ENCODE assay signal across 1 cellular context in the genomic region with DNA sequence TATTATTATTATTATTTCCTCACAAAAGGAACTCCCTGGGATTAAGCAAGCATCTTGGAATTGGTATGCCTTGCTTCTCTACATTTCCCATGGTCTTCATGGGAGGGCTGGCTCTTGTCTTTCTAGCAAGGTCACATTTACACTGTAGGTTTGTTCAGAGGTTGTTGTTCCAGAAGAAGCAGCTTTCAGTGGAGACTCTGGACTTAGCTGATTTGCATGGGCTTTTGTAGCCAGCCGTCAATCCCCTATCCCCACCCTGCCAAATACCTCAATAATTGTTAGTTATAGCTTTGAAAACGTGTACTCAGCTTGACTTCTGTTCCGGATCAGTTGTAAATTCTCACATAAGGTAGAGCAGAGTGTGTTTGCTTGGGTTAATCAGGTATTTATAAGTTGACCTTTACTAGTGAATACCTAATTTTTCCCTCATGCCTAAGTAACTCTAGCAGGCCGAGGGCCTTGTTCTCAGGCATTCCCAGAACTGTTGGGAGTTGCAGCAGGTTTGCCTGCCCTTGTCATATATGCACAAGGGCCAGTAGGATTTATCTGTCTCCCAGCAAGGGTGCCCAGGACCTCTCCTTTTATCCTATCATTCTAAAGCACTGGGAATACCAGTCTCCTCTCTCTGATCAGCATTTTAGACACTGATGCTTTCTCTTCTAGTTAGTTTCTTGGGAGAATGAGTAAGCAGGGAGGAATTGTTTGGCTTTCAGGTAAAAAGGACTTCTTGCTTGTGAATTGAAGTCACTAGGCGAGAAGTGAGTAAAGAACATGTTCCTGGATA.
TF ChIP-seq lines count a peak whose summit lies in the region.

No MANE protein-coding gene starts in this region.

TF ChIP-seq in HepG2, 621 proteins besides CTCF, POLR2A, EP300 and RAD21 (continued from another document and continues in another):
- TF ChIP-seq, protein P1, sequence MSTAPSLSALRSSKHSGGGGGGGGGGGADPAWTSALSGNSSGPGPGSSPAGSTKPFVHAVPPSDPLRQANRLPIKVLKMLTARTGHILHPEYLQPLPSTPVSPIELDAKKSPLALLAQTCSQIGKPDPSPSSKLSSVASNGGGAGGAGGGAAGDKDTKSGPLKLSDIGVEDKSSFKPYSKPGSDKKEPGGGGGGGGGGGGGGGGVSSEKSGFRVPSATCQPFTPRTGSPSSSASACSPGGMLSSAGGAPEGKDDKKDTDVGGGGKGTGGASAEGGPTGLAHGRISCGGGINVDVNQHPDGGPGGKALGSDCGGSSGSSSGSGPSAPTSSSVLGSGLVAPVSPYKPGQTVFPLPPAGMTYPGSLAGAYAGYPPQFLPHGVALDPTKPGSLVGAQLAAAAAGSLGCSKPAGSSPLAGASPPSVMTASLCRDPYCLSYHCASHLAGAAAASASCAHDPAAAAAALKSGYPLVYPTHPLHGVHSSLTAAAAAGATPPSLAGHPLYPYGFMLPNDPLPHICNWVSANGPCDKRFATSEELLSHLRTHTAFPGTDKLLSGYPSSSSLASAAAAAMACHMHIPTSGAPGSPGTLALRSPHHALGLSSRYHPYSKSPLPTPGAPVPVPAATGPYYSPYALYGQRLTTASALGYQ (CRISPR knock-in tag; IDR thresholded peaks at IDR 0.05) = no peak; the same call in 1 of the 2 replicates
- TF ChIP-seq ZNF234 (CRISPR knock-in tag; conservative IDR thresholded peaks at IDR 0.05) = no peak
- no peak for TF ChIP-seq PLRG1 (conservative IDR thresholded peaks at IDR 0.05)
- TF ChIP-seq KDM4B (CRISPR knock-in tag; IDR thresholded peaks at IDR 0.05) = no peak
- no peak for TF ChIP-seq LCORL (IDR thresholded peaks at IDR 0.05)
- 0 out of 2 replicates have a peak, but pooled peaks have one; percentile 26 for TF ChIP-seq LCORL (CRISPR knock-in tag; IDR thresholded peaks at IDR 0.05)
- no peak for TF ChIP-seq DMAP1 (CRISPR knock-in tag; IDR thresholded peaks at IDR 0.05)
- no peak for TF ChIP-seq ZNF839 (CRISPR knock-in tag; IDR thresholded peaks at IDR 0.05; ENCODE audit: borderline replicate concordance)
- TF ChIP-seq TOE1 (CRISPR knock-in tag; IDR thresholded peaks at IDR 0.05) = no peak
- TF ChIP-seq CC2D1A (CRISPR knock-in tag; IDR thresholded peaks at IDR 0.05) = no peak
- no peak for TF ChIP-seq ZSCAN22 (CRISPR knock-in tag; IDR thresholded peaks at IDR 0.05)
- no peak for TF ChIP-seq DNMT1 (CRISPR knock-in tag; IDR thresholded peaks at IDR 0.05)
- TF ChIP-seq ZNF354B (CRISPR knock-in tag; IDR thresholded peaks at IDR 0.05) = no peak
- TF ChIP-seq FOXO1 (CRISPR knock-in tag; IDR thresholded peaks at IDR 0.05) = peak; percentile 35; the same call in 1 of the 2 replicates
- no peak for TF ChIP-seq NCOA5 (CRISPR knock-in tag; IDR thresholded peaks at IDR 0.05)
- TF ChIP-seq ZNF558 (CRISPR knock-in tag; IDR thresholded peaks at IDR 0.05; ENCODE audit: borderline replicate concordance) = no peak
- TF ChIP-seq ATF7-NPFF (CRISPR knock-in tag; IDR thresholded peaks at IDR 0.05; ENCODE audit: low read depth) = no peak
- TF ChIP-seq ZNF431 (CRISPR knock-in tag; IDR thresholded peaks at IDR 0.05; ENCODE audit: borderline replicate concordance, low read depth) = no peak
- 0 out of 2 replicates have a peak, but pooled peaks have one; percentile 28 for TF ChIP-seq ZFY (CRISPR knock-in tag; IDR thresholded peaks at IDR 0.05)
- peak; percentile 12; the same call in 1 of the 2 replicates for TF ChIP-seq FOXA3 (CRISPR knock-in tag; IDR thresholded peaks at IDR 0.05)
- no peak for TF ChIP-seq MAFK (conservative IDR thresholded peaks at IDR 0.05 in 1 of 2, IDR thresholded peaks at IDR 0.05 in 1 of 2; ENCODE audit: low read length in 2 of 2)
- no peak for TF ChIP-seq SNAPC2 (CRISPR knock-in tag; IDR thresholded peaks at IDR 0.05)
- no peak for TF ChIP-seq XBP1 (CRISPR knock-in tag; IDR thresholded peaks at IDR 0.05)
- TF ChIP-seq, protein P2, sequence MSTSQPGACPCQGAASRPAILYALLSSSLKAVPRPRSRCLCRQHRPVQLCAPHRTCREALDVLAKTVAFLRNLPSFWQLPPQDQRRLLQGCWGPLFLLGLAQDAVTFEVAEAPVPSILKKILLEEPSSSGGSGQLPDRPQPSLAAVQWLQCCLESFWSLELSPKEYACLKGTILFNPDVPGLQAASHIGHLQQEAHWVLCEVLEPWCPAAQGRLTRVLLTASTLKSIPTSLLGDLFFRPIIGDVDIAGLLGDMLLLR (CRISPR knock-in tag; IDR thresholded peaks at IDR 0.05) = no peak
- TF ChIP-seq, protein P3, sequence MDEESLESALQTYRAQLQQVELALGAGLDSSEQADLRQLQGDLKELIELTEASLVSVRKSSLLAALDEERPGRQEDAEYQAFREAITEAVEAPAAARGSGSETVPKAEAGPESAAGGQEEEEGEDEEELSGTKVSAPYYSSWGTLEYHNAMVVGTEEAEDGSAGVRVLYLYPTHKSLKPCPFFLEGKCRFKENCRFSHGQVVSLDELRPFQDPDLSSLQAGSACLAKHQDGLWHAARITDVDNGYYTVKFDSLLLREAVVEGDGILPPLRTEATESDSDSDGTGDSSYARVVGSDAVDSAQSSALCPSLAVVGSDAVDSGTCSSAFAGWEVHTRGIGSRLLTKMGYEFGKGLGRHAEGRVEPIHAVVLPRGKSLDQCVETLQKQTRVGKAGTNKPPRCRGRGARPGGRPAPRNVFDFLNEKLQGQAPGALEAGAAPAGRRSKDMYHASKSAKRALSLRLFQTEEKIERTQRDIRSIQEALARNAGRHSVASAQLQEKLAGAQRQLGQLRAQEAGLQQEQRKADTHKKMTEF (CRISPR knock-in tag; IDR thresholded peaks at IDR 0.05) = peak; percentile 35; the same call in 1 of the 2 replicates
- peak; percentile 28 for TF ChIP-seq RARA (CRISPR knock-in tag; IDR thresholded peaks at IDR 0.05)
- no peak for TF ChIP-seq SSRP1 (CRISPR knock-in tag; IDR thresholded peaks at IDR 0.05)
- no peak for TF ChIP-seq KLF9 (CRISPR knock-in tag; IDR thresholded peaks at IDR 0.05; ENCODE audit: low read depth)
- TF ChIP-seq, protein P4, sequence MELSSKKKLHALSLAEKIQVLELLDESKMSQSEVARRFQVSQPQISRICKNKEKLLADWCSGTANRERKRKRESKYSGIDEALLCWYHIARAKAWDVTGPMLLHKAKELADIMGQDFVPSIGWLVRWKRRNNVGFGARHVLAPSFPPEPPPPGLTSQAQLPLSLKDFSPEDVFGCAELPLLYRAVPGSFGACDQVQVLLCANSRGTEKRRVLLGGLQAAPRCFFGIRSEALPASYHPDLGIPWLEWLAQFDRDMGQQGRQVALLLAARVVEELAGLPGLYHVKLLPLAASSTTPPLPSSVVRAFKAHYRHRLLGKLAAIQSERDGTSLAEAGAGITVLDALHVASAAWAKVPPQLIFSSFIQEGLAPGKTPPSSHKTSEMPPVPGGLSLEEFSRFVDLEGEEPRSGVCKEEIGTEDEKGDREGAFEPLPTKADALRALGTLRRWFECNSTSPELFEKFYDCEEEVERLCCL (CRISPR knock-in tag; IDR thresholded peaks at IDR 0.05; ENCODE audit: borderline replicate concordance) = no peak
- TF ChIP-seq ZNF317 (CRISPR knock-in tag; IDR thresholded peaks at IDR 0.05) = no peak
- TF ChIP-seq EED (CRISPR knock-in tag; IDR thresholded peaks at IDR 0.05) = no peak
- TF ChIP-seq HNRNPL (IDR thresholded peaks at IDR 0.05; ENCODE audit: low read depth, low read length) = no peak
- TF ChIP-seq, protein P5, sequence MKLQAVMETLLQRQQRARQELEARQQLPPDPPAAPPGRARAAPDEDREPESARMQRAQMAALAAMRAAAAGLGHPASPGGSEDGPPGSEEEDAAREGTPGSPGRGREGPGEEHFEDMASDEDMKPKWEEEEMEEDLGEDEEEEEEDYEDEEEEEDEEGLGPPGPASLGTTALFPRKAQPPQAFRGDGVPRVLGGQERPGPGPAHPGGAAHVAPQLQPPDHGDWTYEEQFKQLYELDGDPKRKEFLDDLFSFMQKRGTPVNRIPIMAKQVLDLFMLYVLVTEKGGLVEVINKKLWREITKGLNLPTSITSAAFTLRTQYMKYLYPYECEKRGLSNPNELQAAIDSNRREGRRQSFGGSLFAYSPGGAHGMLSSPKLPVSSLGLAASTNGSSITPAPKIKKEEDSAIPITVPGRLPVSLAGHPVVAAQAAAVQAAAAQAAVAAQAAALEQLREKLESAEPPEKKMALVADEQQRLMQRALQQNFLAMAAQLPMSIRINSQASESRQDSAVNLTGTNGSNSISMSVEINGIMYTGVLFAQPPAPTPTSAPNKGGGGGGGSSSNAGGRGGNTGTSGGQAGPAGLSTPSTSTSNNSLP (IDR thresholded peaks at IDR 0.05; ENCODE audit: low read depth, low read length) = no peak
- no peak for TF ChIP-seq ZNF746 (CRISPR knock-in tag; IDR thresholded peaks at IDR 0.05)
- peak; percentile 100 for TF ChIP-seq ZFP1 (CRISPR knock-in tag; IDR thresholded peaks at IDR 0.05)
- no peak for TF ChIP-seq GZF1 (CRISPR knock-in tag; IDR thresholded peaks at IDR 0.05)
- TF ChIP-seq IRF2 (CRISPR knock-in tag; IDR thresholded peaks at IDR 0.05) = no peak; the same call in 1 of the 2 replicates
- TF ChIP-seq TEAD3 (CRISPR knock-in tag; optimal IDR thresholded peaks at IDR 0.05; ENCODE audit: borderline replicate concordance) = peak; percentile 50
- no peak for TF ChIP-seq HOXD1 (CRISPR knock-in tag; IDR thresholded peaks at IDR 0.05)
- TF ChIP-seq, protein P6, sequence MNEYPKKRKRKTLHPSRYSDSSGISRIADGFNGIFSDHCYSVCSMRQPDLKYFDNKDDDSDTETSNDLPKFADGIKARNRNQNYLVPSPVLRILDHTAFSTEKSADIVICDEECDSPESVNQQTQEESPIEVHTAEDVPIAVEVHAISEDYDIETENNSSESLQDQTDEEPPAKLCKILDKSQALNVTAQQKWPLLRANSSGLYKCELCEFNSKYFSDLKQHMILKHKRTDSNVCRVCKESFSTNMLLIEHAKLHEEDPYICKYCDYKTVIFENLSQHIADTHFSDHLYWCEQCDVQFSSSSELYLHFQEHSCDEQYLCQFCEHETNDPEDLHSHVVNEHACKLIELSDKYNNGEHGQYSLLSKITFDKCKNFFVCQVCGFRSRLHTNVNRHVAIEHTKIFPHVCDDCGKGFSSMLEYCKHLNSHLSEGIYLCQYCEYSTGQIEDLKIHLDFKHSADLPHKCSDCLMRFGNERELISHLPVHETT (CRISPR knock-in tag; conservative IDR thresholded peaks at IDR 0.05) = no peak
- no peak for TF ChIP-seq SIN3B (IDR thresholded peaks at IDR 0.05; ENCODE audit: low read length)
- TF ChIP-seq PREB (CRISPR knock-in tag; IDR thresholded peaks at IDR 0.05) = no peak
- TF ChIP-seq, protein P7, sequence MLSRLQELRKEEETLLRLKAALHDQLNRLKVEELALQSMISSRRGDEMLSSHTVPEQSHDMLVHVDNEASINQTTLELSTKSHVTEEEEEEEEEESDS (CRISPR knock-in tag; IDR thresholded peaks at IDR 0.05; ENCODE audit: borderline replicate concordance) = no peak
- TF ChIP-seq ZNF800 (CRISPR knock-in tag; IDR thresholded peaks at IDR 0.05) = no peak
- TF ChIP-seq ZFP36 (IDR thresholded peaks at IDR 0.05; ENCODE audit: borderline replicate concordance, low read depth, low read length, partially characterized antibody) = no peak
- no peak for TF ChIP-seq MXD4 (CRISPR knock-in tag; IDR thresholded peaks at IDR 0.05)
- TF ChIP-seq BRD4 (CRISPR knock-in tag; IDR thresholded peaks at IDR 0.05) = no peak
- TF ChIP-seq TBL1XR1 (IDR thresholded peaks at IDR 0.05; ENCODE audit: borderline replicate concordance, low read length, partially characterized antibody) = no peak
- TF ChIP-seq NR1H2 (CRISPR knock-in tag; IDR thresholded peaks at IDR 0.05; ENCODE audit: borderline replicate concordance, low read depth) = no peak
- no peak for TF ChIP-seq HDAC6 (IDR thresholded peaks at IDR 0.05; ENCODE audit: low read depth, low read length)
- no peak for TF ChIP-seq ZNF30 (CRISPR knock-in tag; IDR thresholded peaks at IDR 0.05)
- TF ChIP-seq, protein P8, sequence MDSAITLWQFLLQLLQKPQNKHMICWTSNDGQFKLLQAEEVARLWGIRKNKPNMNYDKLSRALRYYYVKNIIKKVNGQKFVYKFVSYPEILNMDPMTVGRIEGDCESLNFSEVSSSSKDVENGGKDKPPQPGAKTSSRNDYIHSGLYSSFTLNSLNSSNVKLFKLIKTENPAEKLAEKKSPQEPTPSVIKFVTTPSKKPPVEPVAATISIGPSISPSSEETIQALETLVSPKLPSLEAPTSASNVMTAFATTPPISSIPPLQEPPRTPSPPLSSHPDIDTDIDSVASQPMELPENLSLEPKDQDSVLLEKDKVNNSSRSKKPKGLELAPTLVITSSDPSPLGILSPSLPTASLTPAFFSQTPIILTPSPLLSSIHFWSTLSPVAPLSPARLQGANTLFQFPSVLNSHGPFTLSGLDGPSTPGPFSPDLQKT (CRISPR knock-in tag; IDR thresholded peaks at IDR 0.05; ENCODE audit: borderline replicate concordance) = no peak
- no peak for TF ChIP-seq ZNF256 (CRISPR knock-in tag; conservative IDR thresholded peaks at IDR 0.05)
- no peak for TF ChIP-seq ZNF329 (CRISPR knock-in tag; IDR thresholded peaks at IDR 0.05; ENCODE audit: low read depth)
- TF ChIP-seq ZNF350 (CRISPR knock-in tag; IDR thresholded peaks at IDR 0.05; ENCODE audit: borderline replicate concordance, low read depth) = no peak
- no peak for TF ChIP-seq ZSCAN20 (CRISPR knock-in tag; IDR thresholded peaks at IDR 0.05; ENCODE audit: borderline replicate concordance)
- no peak for TF ChIP-seq EEA1 (CRISPR knock-in tag; IDR thresholded peaks at IDR 0.05; ENCODE audit: borderline replicate concordance)
